Comparison of ENCODE assay signal across 8 cellular contexts in genomic region chr16:83967838-83968482, GRCh38. TPM values are rescaled to one million over a fixed set of nuclear protein-coding genes. Genes with fewer than 3 reads are reported as not detected.
DNase-seq lines count a peak whose midpoint lies in the region; ATAC-seq and TF ChIP-seq lines count a peak whose summit lies in the region.

TSS of gene NECAB2 (plus strand) at chr16:83968244. CDS start at chr16:83968649, 405 bp downstream.

- no peak for ATAC-seq in central memory CD8-positive, alpha-beta T cell (replicated peaks; ENCODE audit: extremely low read depth, poor library complexity, severe bottlenecking)

- peaks cover 31% of the 10 kb centered on the region for H3K27me3 ChIP-seq in kidney epithelial cell (ENCODE audit: control insufficient read depth, insufficient read depth, low read length)
- peaks cover 0 to 29% (median 20%) of the 10 kb centered on the region in 3 donors for H3K27me3 ChIP-seq in stomach

- TF ChIP-seq EP300 in stomach (IDR thresholded peaks at IDR 0.05): no peak

- POLR2A ChIA-PET in activated CD4-positive, alpha-beta memory T cell treated with anti-CD3 and anti-CD28 coated beads for 36 hours (lab: Charles Lee): no interaction called here
- POLR2A ChIA-PET in activated CD4-positive, alpha-beta memory T cell treated with anti-CD3 and anti-CD28 coated beads, Interleukin-2, amount 10 ng/mL, durations not matched to agents 7 days and 5 days (lab: Charles Lee): no interaction called here

- H3K4me1 Mint-ChIP-seq in activated CD4-positive, alpha-beta memory T cell treated with anti-CD3 and anti-CD28 coated beads for 36 hours (ENCODE audit: low read depth): peaks cover 2% of the 10 kb centered on the region
- H3K4me1 Mint-ChIP-seq in activated CD4-positive, alpha-beta memory T cell treated with anti-CD3 and anti-CD28 coated beads, Interleukin-2, amount 10 ng/mL, durations not matched to agents 7 days and 5 days: peaks cover 2% of the 10 kb centered on the region
- peaks cover 6% of the 10 kb centered on the region for H3K4me1 Mint-ChIP-seq in central memory CD8-positive, alpha-beta T cell

- 7 to 24% (median 11%) methylated on average over 20 to 56 of the region's 56 CpGs for WGBS in stomach, 5 donors

- TF ChIP-seq CTCF in kidney epithelial cell (IDR thresholded peaks at IDR 0.05; ENCODE audit: insufficient read depth, low read length, poor library complexity, severe bottlenecking): peak; percentile 16
- peak in 3 of 7 experiments; percentile 34 to 67 (median 60) for TF ChIP-seq CTCF in stomach (IDR thresholded peaks at IDR 0.05)

- peaks cover 0 to 12% (median 8%) of the 10 kb centered on the region in 4 donors for H3K4me1 ChIP-seq in stomach

- H3K36me3 ChIP-seq in kidney epithelial cell (ENCODE audit: control insufficient read depth, insufficient read depth, low read length) (no peaks in the 10 kb centered on the region), stomach (peaks cover 8 to 35% (median 34%) of the 10 kb centered on the region in 4 donors)

- no peaks in the 10 kb centered on the region for H3K9me3 ChIP-seq in stomach

- H3K27me3 Mint-ChIP-seq in activated CD4-positive, alpha-beta memory T cell treated with anti-CD3 and anti-CD28 coated beads for 36 hours: peaks cover 11% of the 10 kb centered on the region
- H3K27me3 Mint-ChIP-seq in activated CD4-positive, alpha-beta memory T cell treated with anti-CD3 and anti-CD28 coated beads, Interleukin-2, amount 10 ng/mL, durations not matched to agents 7 days and 5 days: peaks cover 13% of the 10 kb centered on the region
- H3K27me3 Mint-ChIP-seq in central memory CD8-positive, alpha-beta T cell: peaks cover 27% of the 10 kb centered on the region

- H3K4me3 Mint-ChIP-seq in activated CD4-positive, alpha-beta memory T cell treated with anti-CD3 and anti-CD28 coated beads for 36 hours: no peak within 1 kb of the TSS
- H3K4me3 Mint-ChIP-seq in activated CD4-positive, alpha-beta memory T cell treated with anti-CD3 and anti-CD28 coated beads, Interleukin-2, amount 10 ng/mL, durations not matched to agents 7 days and 5 days: no peak within 1 kb of the TSS
- H3K4me3 Mint-ChIP-seq in central memory CD8-positive, alpha-beta T cell: peak within 1 kb of the TSS; percentile 50

- no peaks in the 10 kb centered on the region for H3K9me3 Mint-ChIP-seq in activated CD4-positive, alpha-beta memory T cell treated with anti-CD3 and anti-CD28 coated beads for 36 hours
- H3K9me3 Mint-ChIP-seq in activated CD4-positive, alpha-beta memory T cell treated with anti-CD3 and anti-CD28 coated beads, Interleukin-2, amount 10 ng/mL, durations not matched to agents 7 days and 5 days: no peaks in the 10 kb centered on the region
- H3K9me3 Mint-ChIP-seq in central memory CD8-positive, alpha-beta T cell: no peaks in the 10 kb centered on the region

- H3K4me3 ChIP-seq in kidney epithelial cell (ENCODE audit: low read depth, low read length): peak within 1 kb of the TSS; percentile 15
- H3K4me3 ChIP-seq in stomach: peak within 1 kb of the TSS; percentile 31 to 42 (median 40)

- intact Hi-C loops in activated CD4-positive, alpha-beta memory T cell treated with anti-CD3 and anti-CD28 coated beads for 36 hours (cut with micrococcal nuclease): loop anchor here (1.0 kb wide), 1 partner anchor 97 kb away; no protein-coding TSS in a partner anchor
- intact Hi-C loops in stomach (cut with DNase I; ENCODE audit: low total_unique reads): loop anchor here (5.0 kb wide), 1 partner anchor 94 kb away; no protein-coding TSS in a partner anchor

- H3K27ac ChIP-seq in stomach: no peak within 1 kb of the TSS

- DNase-seq in activated CD4-positive, alpha-beta memory T cell treated with anti-CD3 and anti-CD28 coated beads for 36 hours: peak; percentile 33
- DNase-seq in activated CD4-positive, alpha-beta memory T cell treated with anti-CD3 and anti-CD28 coated beads, Interleukin-2, amount 10 ng/mL, durations not matched to agents 7 days and 5 days: no peak
- DNase-seq in NCI-H1105 treated with DMSO at 0.1 percent for 48 hours (lab: John Stamatoyannopoulos, UW) (peak; percentile 0), kidney epithelial cell (ENCODE audit: low read depth) (no peak), stomach (peak; percentile 43), DMS153 treated with DMSO at 0.1 percent for 48 hours (lab: John Stamatoyannopoulos, UW; ENCODE audit: unreplicated experiment) (no peak), activated gamma-delta T cell treated with Interleukin-2 at 50 U/mL for 16 hours (no peak)
- DNase-seq in central memory CD8-positive, alpha-beta T cell (ENCODE audit: low spot score in 2 of 2): no peak

- CTCF ChIA-PET in activated CD4-positive, alpha-beta memory T cell treated with anti-CD3 and anti-CD28 coated beads for 36 hours (lab: Charles Lee): no interaction called here
- CTCF ChIA-PET in activated CD4-positive, alpha-beta memory T cell treated with anti-CD3 and anti-CD28 coated beads, Interleukin-2, amount 10 ng/mL, durations not matched to agents 7 days and 5 days (lab: Charles Lee): no interaction called here

- no peaks in the 10 kb centered on the region for H3K36me3 Mint-ChIP-seq in activated CD4-positive, alpha-beta memory T cell treated with anti-CD3 and anti-CD28 coated beads for 36 hours
- no peaks in the 10 kb centered on the region for H3K36me3 Mint-ChIP-seq in activated CD4-positive, alpha-beta memory T cell treated with anti-CD3 and anti-CD28 coated beads, Interleukin-2, amount 10 ng/mL, durations not matched to agents 7 days and 5 days (ENCODE audit: low read depth)
- no peaks in the 10 kb centered on the region for H3K36me3 Mint-ChIP-seq in central memory CD8-positive, alpha-beta T cell (ENCODE audit: insufficient read depth)

- no peak for TF ChIP-seq POLR2A in stomach (IDR thresholded peaks at IDR 0.05)

- H3K27ac Mint-ChIP-seq in activated CD4-positive, alpha-beta memory T cell treated with anti-CD3 and anti-CD28 coated beads for 36 hours: no peak within 1 kb of the TSS
- H3K27ac Mint-ChIP-seq in activated CD4-positive, alpha-beta memory T cell treated with anti-CD3 and anti-CD28 coated beads, Interleukin-2, amount 10 ng/mL, durations not matched to agents 7 days and 5 days: no peak within 1 kb of the TSS
- no peak within 1 kb of the TSS for H3K27ac Mint-ChIP-seq in central memory CD8-positive, alpha-beta T cell (ENCODE audit: low read depth)

RNA-seq across cellular contexts. Expression of gene NECAB2, which starts in this region (rescaled TPM):
- not detected for total RNA-seq in activated CD4-positive, alpha-beta memory T cell treated with anti-CD3 and anti-CD28 coated beads for 36 hours
- not detected for total RNA-seq in activated CD4-positive, alpha-beta memory T cell treated with anti-CD3 and anti-CD28 coated beads, Interleukin-2, amount 10 ng/mL, durations not matched to agents 7 days and 5 days
- total RNA-seq in kidney epithelial cell (not detected in 2 replicates), stomach (10 to 100 TPM in 1 of 5 donors, 1 to 10 TPM in 1, not detected in 3; 1.7 to 11.2 TPM)
- polyA plus RNA-seq in stomach: 1 to 10 TPM in 1 of 3 donors, under 1 TPM in 2; 0.46 to 1.7 (median 0.65) TPM

Comparison
In these comparisons a context has a peak if more than half of its experiments do, and no peak if none do; other contexts are left out.
1. Peak in DNase-seq in activated CD4-positive, alpha-beta memory T cell treated with anti-CD3 and anti-CD28 coated beads for 36 hours; RNA of the gene not detected or under 1 TPM.
2. DNase-seq: peak in NCI-H1105 treated with DMSO at 0.1 percent for 48 hours (single experiment) and stomach (single experiment); none in activated CD4-positive, alpha-beta memory T cell treated with anti-CD3 and anti-CD28 coated beads, Interleukin-2, amount 10 ng/mL, durations not matched to agents 7 days and 5 days (single experiment), central memory CD8-positive, alpha-beta T cell (0 of 2), kidney epithelial cell (single experiment), DMS153 treated with DMSO at 0.1 percent for 48 hours (single experiment) and activated gamma-delta T cell treated with Interleukin-2 at 50 U/mL for 16 hours (single experiment).